27 cellular contexts compared by ENCODE assay signal in genomic region chr1:113551728-113552127, GRCh38.
"Had no signal": no experiment of that assay in that cellular context is flagged by ENCODE, and none has a peak within 500 bp of the region (broad histone marks: within the 10 kb centered on the region; RNA-seq: fewer than 3 reads in every experiment).

No MANE protein-coding gene starts in this region.

- H3K36me3 ChIP-seq: neural progenitor cell, right atrium auricular region had no signal

- H3K9me3 Mint-ChIP-seq: dendritic cell treated with granulocyte-macrophage colony-stimulating factor and Interleukin-4, amounts not matched to agents 40 ng/mL and 50 ng/mL, for 4 days had no signal

- H3K27me3 Mint-ChIP-seq: activated CD4-positive, alpha-beta memory T cell treated with anti-CD3 and anti-CD28 coated beads for 36 hours; activated CD4-positive, alpha-beta T cell treated with anti-CD3 and anti-CD28 coated beads, Interleukin-2, amount 10 ng/mL, durations not matched to agents 24 days and 14 days; activated T-cell treated with anti-CD3 and anti-CD28 coated beads, Interleukin-2, amount 50 U/mL, for 24 hours; activated T-helper 17 cell treated with anti-CD3 and anti-CD28 coated beads, Interleukin-2, amount 50 U/mL, for 72 hours; dendritic cell treated with granulocyte-macrophage colony-stimulating factor and Interleukin-4, amounts not matched to agents 40 ng/mL and 50 ng/mL, for 4 days had no signal

- H3K4me2 ChIP-seq: hepatocyte, neural progenitor cell had no signal

- H3K27ac Mint-ChIP-seq: activated CD4-positive, alpha-beta memory T cell treated with anti-CD3 and anti-CD28 coated beads for 36 hours; activated CD4-positive, alpha-beta T cell treated with anti-CD3 and anti-CD28 coated beads, Interleukin-2, amount 10 ng/mL, durations not matched to agents 24 days and 14 days; activated T-cell treated with anti-CD3 and anti-CD28 coated beads, Interleukin-2, amount 50 U/mL, for 24 hours; activated T-helper 17 cell treated with anti-CD3 and anti-CD28 coated beads, Interleukin-2, amount 50 U/mL, for 72 hours; dendritic cell treated with granulocyte-macrophage colony-stimulating factor and Interleukin-4, amounts not matched to agents 40 ng/mL and 50 ng/mL, for 4 days; naive thymus-derived CD8-positive, alpha-beta T cell; neural progenitor cell; stimulated activated naive CD8-positive, alpha-beta T cell treated with anti-CD3 and anti-CD28 coated beads, Interleukin-15, Interleukin-2, amounts not matched to agents 100 ng/mL and 50 ng/mL, for 24 hours had no signal

- DNase-seq: activated CD4-positive, alpha-beta memory T cell treated with anti-CD3 and anti-CD28 coated beads for 36 hours; activated CD4-positive, alpha-beta T cell treated with anti-CD3 and anti-CD28 coated beads, Interleukin-2, amount 10 ng/mL, durations not matched to agents 24 days and 14 days; activated CD4-positive, CD25-positive, alpha-beta regulatory T cell treated with anti-CD3 and anti-CD28 coated beads, Interleukin-2, amount 50 U/mL, for 72 hours; activated CD8-positive, alpha-beta memory T cell treated with anti-CD3 and anti-CD28 coated beads, Interleukin-2, amount 50 U/mL, for 4 hours; activated gamma-delta T cell treated with Interleukin-2 at 50 U/mL for 16 hours; activated naive CD4-positive, alpha-beta T cell treated with anti-CD3 and anti-CD28 coated beads, Interleukin-2, amount 50 U/mL, for 16 hours; activated T-cell treated with anti-CD3 and anti-CD28 coated beads, Interleukin-2, amount 50 U/mL, for 24 hours; amniotic stem cell; erythroblast; kidney; left colon; naive thymus-derived CD8-positive, alpha-beta T cell; occipital lobe; stimulated activated CD4-positive, alpha-beta T cell treated with anti-CD3 and anti-CD28 coated beads, Interleukin-15, amount 100 ng/mL, for 24 hours; T-helper 2 cell; trophoblast cell had no signal

- H3K9ac ChIP-seq: neural progenitor cell had no signal

- H3K9me3 ChIP-seq: gastroesophageal sphincter, right atrium auricular region had no signal

- H3K4me3 Mint-ChIP-seq: activated CD4-positive, alpha-beta memory T cell treated with anti-CD3 and anti-CD28 coated beads for 36 hours; activated CD4-positive, alpha-beta T cell treated with anti-CD3 and anti-CD28 coated beads, Interleukin-2, amount 10 ng/mL, durations not matched to agents 24 days and 14 days; activated T-cell treated with anti-CD3 and anti-CD28 coated beads, Interleukin-2, amount 50 U/mL, for 24 hours; activated T-helper 17 cell treated with anti-CD3 and anti-CD28 coated beads, Interleukin-2, amount 50 U/mL, for 72 hours; central memory CD8-positive, alpha-beta T cell; dendritic cell treated with granulocyte-macrophage colony-stimulating factor and Interleukin-4, amounts not matched to agents 40 ng/mL and 50 ng/mL, for 4 days; naive thymus-derived CD8-positive, alpha-beta T cell; neural progenitor cell; stimulated activated naive CD8-positive, alpha-beta T cell treated with anti-CD3 and anti-CD28 coated beads, Interleukin-15, Interleukin-2, amounts not matched to agents 100 ng/mL and 50 ng/mL, for 24 hours had no signal

- H2AFZ ChIP-seq: hepatocyte, neural progenitor cell had no signal

- H3K4me1 ChIP-seq: gastroesophageal sphincter, neural progenitor cell, right atrium auricular region had no signal

- H3K4me1 Mint-ChIP-seq: activated CD4-positive, alpha-beta T cell treated with anti-CD3 and anti-CD28 coated beads, Interleukin-2, amount 10 ng/mL, durations not matched to agents 24 days and 14 days; activated T-helper 17 cell treated with anti-CD3 and anti-CD28 coated beads, Interleukin-2, amount 50 U/mL, for 72 hours; central memory CD8-positive, alpha-beta T cell; naive thymus-derived CD8-positive, alpha-beta T cell; neural progenitor cell had no signal

- H3K4me3 ChIP-seq: gastroesophageal sphincter, hepatocyte, neural progenitor cell, right atrium auricular region, thoracic aorta had no signal

- H3K27me3 ChIP-seq: gastroesophageal sphincter, hepatocyte, neural progenitor cell, right atrium auricular region had no signal

- H3K27ac ChIP-seq: gastroesophageal sphincter, hepatocyte, neural progenitor cell, right atrium auricular region, thoracic aorta had no signal

- FAIRE-seq: astrocyte, kidney, urothelium cell line had no signal
